ENCODE assay signal across 2 cellular contexts in the genomic region with DNA sequence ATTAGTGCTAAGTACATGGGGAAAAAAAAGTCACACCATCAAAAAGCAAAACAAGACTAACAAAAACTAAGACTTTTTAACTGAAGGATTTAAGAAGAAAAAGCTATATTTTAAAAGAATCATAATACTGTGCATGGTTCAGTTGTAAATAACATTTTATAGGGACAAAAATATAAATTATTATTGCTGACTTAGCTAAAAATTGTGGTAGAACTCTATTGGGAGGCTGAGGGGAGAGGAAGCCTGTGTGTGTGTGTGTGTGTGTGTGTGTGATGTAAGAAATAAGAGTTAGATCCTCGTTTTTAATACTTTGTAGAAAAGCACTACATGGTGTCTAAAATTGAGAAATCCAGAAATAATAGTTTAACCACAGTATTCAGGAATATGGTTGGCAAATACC.
TF ChIP-seq lines count a peak whose summit lies in the region.

No MANE protein-coding gene starts in this region.

TF ChIP-seq in HepG2, 621 proteins besides CTCF, POLR2A, EP300 and RAD21 (continued from another document):
- TF ChIP-seq MAFK (conservative IDR thresholded peaks at IDR 0.05 in 1 of 2, IDR thresholded peaks at IDR 0.05 in 1 of 2; ENCODE audit: low read length in 2 of 2): peak; percentile 86 to 94
- no peak for TF ChIP-seq SAP130 (CRISPR knock-in tag; IDR thresholded peaks at IDR 0.05; ENCODE audit: low read depth)
- TF ChIP-seq, protein P1, sequence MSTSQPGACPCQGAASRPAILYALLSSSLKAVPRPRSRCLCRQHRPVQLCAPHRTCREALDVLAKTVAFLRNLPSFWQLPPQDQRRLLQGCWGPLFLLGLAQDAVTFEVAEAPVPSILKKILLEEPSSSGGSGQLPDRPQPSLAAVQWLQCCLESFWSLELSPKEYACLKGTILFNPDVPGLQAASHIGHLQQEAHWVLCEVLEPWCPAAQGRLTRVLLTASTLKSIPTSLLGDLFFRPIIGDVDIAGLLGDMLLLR (CRISPR knock-in tag; IDR thresholded peaks at IDR 0.05): no peak

TF ChIP-seq in H1, 55 proteins besides CTCF, POLR2A, EP300 and RAD21 (continued from another document):
- TF ChIP-seq ATF2 (IDR thresholded peaks at IDR 0.05; ENCODE audit: low read length): no peak
- TF ChIP-seq ATF3 (IDR thresholded peaks at IDR 0.05; ENCODE audit: insufficient read depth, low read depth, low read length): no peak
- TF ChIP-seq GTF2F1 (IDR thresholded peaks at IDR 0.05; ENCODE audit: borderline replicate concordance, low read depth, low read length): no peak
